ENCODE assay signal across 8 cellular contexts in the genomic region with DNA sequence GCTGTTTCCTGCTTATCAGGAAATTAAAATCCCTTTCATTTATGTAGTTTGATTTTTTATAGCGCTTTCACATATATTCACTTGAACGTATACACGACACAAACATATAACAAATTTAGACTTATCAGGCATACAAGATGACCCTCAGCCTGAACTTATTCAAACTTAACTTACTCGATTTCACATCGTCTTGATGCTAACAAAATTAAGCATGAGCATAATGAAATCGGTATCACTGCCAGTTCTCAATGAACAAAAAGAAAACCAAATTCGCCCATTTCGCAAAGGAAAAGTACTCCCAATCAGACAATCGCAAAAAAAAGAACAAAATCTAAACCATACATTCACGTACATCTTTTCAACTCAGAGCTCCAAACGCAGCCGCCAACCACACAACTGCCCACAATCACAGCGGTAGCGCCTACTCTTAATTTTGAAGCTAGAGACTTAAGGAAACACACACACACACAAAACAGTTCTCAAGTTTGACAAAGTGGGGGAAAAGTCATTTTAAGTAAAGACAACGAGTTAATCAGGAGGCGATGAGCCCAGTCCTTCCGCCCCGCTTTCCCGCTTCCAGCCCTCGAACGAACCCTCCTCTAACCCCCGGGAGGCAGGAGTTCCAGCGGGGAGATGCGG. TPM values are rescaled to one million over a fixed set of nuclear protein-coding genes. Genes with fewer than 3 reads are reported as not detected.
DNase-seq lines count a peak whose midpoint lies in the region; ATAC-seq and TF ChIP-seq lines count a peak whose summit lies in the region.

No MANE protein-coding gene starts in this region.

- H3K27me3 ChIP-seq in Peyer's patch, result peaks cover 7 to 19% of the 10 kb centered on the region in 2 donors
- no peaks in the 10 kb centered on the region for H3K27me3 ChIP-seq in neuron (ENCODE audit: insufficient read depth, low read length)

- peaks cover 6% of the 10 kb centered on the region for H3K4me1 Mint-ChIP-seq in endothelial cell (ENCODE audit: unreplicated experiment)

- TF ChIP-seq POLR2A in Peyer's patch (IDR thresholded peaks at IDR 0.05), result no peak

- H3K36me3 ChIP-seq in Peyer's patch, result no peaks in the 10 kb centered on the region
- peaks cover 6% of the 10 kb centered on the region for H3K36me3 ChIP-seq in neuron (ENCODE audit: insufficient read depth, low read length)

- TF ChIP-seq CTCF in Peyer's patch (IDR thresholded peaks at IDR 0.05), result no peak
- TF ChIP-seq CTCF in endothelial cell (IDR thresholded peaks at IDR 0.05; ENCODE audit: unreplicated experiment), result no peak
- TF ChIP-seq CTCF in GM20000 (IDR thresholded peaks at IDR 0.05; ENCODE audit: extremely low read depth, missing control alignments), result no peak

- peak overlapping the region; percentile 98 for H3K4me3 Mint-ChIP-seq in endothelial cell (ENCODE audit: unreplicated experiment)

- ATAC-seq in GM21529 (IDR thresholded peaks at IDR 0.05; ENCODE audit: unreplicated experiment) (no peak), GM21367 (IDR thresholded peaks at IDR 0.05; ENCODE audit: unreplicated experiment) (no peak)

- H3K9me3 ChIP-seq in Peyer's patch, result no peaks in the 10 kb centered on the region
- no peaks in the 10 kb centered on the region for H3K9me3 ChIP-seq in neuron (ENCODE audit: low read length)

- peak overlapping the region; percentile 33 to 79 (median 46) for H3K27ac ChIP-seq in Peyer's patch

- DNase-seq in NCI-H1092 treated with DMSO at 0.1 percent for 48 hours (lab: John Stamatoyannopoulos, UW) (peak; percentile 14), NCI-H1092 (lab: John Stamatoyannopoulos, UW) (no peak), Peyer's patch (no peak), endothelial cell (ENCODE audit: low spot score) (no peak), GM20000 (ENCODE audit: low spot score) (no peak)

- H3K4me3 ChIP-seq in Peyer's patch (peak overlapping the region; percentile 43 to 64 (median 56)), neuron (ENCODE audit: low read length) (peak overlapping the region; percentile 100)

- H2AFZ ChIP-seq in neuron (ENCODE audit: low read depth, low read length), result peak overlapping the region; percentile 96

- H3K36me3 Mint-ChIP-seq in endothelial cell (ENCODE audit: low read depth, unreplicated experiment), result no peaks in the 10 kb centered on the region

- peak overlapping the region; percentile 85 for H3K27ac Mint-ChIP-seq in endothelial cell (ENCODE audit: unreplicated experiment)

- peaks cover 0 to 14% (median 3%) of the 10 kb centered on the region in 4 donors for H3K4me1 ChIP-seq in Peyer's patch
- H3K4me1 ChIP-seq in neuron (ENCODE audit: insufficient read depth, low read length), result peaks cover 23% of the 10 kb centered on the region

- peaks cover 4% of the 10 kb centered on the region for H3K27me3 Mint-ChIP-seq in endothelial cell (ENCODE audit: unreplicated experiment)

- H3K9me3 Mint-ChIP-seq in endothelial cell (ENCODE audit: unreplicated experiment), result no peaks in the 10 kb centered on the region

RNA-seq across cellular contexts. Expression of gene GJC1, which starts 1.0 kb away (rescaled TPM):
- total RNA-seq in Peyer's patch (1 to 10 TPM; 1.4 to 7.4 (median 2.5) TPM), endothelial cell (ENCODE audit: unreplicated experiment) (36.5 TPM)

RNA-seq across cellular contexts. Expression of gene HIGD1B, which starts 18.6 kb away (rescaled TPM):
- total RNA-seq in Peyer's patch (not detected), endothelial cell (ENCODE audit: unreplicated experiment) (not detected)
